Comparison of ENCODE assay signal across 1 cellular context in the genomic region with DNA sequence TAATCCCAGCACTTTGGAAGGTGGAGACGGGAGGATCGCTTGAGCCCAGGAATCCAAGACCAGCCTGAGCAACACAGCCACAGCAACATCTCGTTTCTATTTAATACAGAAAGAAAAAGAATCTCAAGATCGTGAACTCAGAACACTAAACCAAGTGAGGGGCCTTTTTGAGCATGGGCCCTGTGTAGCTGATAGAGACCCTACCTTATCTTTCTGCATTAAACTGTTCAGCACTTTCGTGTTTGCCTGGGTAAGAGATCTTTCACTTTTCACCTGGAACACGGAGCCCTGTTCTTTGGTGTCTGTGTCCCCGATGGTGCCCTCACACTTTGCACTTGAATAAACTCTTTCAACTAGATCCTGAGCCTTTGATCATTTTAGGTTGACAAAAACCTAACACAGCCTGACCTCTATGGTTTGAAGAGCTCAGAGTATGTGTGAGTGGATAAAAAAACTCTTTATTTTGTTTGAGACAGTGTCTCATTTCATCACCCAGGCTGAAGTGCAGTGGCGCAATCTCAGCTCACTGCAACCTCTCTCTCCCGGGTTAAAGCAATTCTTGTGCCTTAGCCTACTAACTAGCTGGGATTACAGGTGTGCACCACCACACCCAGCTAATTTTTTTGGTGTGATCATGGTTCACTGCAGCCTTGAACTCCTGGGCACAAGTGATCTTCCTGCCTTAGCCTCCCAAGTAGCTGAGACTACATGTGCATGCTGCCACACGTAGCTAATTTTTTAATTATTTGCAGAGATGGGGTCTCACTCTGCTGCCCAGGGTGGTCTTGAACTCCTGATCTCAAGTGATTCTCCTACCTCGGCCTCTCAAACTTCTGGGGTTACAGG.
A peak's percentile ranks its signal among the peaks of the same experiment; 100 is the strongest.
TF ChIP-seq lines count a peak whose summit lies in the region.

No MANE protein-coding gene starts in this region.

TF ChIP-seq in HepG2, 621 proteins besides CTCF, POLR2A, EP300 and RAD21 (continued from another document and continues in another):
- TF ChIP-seq, protein P1, sequence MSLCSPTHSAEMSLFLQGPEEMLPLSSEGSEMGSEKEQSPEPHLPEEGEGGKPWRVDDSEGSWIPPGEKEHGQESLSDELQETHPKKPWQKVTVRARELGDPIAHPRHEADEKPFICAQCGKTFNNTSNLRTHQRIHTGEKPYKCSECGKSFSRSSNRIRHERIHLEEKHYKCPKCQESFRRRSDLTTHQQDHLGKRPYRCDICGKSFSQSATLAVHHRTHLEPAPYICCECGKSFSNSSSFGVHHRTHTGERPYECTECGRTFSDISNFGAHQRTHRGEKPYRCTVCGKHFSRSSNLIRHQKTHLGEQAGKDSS (CRISPR knock-in tag; IDR thresholded peaks at IDR 0.05; ENCODE audit: borderline replicate concordance, low read depth): no peak
- TF ChIP-seq ZNF451 (CRISPR knock-in tag; IDR thresholded peaks at IDR 0.05): no peak
- TF ChIP-seq HNF4A (CRISPR knock-in tag; IDR thresholded peaks at IDR 0.05): peak; percentile 98
- TF ChIP-seq, protein P2, sequence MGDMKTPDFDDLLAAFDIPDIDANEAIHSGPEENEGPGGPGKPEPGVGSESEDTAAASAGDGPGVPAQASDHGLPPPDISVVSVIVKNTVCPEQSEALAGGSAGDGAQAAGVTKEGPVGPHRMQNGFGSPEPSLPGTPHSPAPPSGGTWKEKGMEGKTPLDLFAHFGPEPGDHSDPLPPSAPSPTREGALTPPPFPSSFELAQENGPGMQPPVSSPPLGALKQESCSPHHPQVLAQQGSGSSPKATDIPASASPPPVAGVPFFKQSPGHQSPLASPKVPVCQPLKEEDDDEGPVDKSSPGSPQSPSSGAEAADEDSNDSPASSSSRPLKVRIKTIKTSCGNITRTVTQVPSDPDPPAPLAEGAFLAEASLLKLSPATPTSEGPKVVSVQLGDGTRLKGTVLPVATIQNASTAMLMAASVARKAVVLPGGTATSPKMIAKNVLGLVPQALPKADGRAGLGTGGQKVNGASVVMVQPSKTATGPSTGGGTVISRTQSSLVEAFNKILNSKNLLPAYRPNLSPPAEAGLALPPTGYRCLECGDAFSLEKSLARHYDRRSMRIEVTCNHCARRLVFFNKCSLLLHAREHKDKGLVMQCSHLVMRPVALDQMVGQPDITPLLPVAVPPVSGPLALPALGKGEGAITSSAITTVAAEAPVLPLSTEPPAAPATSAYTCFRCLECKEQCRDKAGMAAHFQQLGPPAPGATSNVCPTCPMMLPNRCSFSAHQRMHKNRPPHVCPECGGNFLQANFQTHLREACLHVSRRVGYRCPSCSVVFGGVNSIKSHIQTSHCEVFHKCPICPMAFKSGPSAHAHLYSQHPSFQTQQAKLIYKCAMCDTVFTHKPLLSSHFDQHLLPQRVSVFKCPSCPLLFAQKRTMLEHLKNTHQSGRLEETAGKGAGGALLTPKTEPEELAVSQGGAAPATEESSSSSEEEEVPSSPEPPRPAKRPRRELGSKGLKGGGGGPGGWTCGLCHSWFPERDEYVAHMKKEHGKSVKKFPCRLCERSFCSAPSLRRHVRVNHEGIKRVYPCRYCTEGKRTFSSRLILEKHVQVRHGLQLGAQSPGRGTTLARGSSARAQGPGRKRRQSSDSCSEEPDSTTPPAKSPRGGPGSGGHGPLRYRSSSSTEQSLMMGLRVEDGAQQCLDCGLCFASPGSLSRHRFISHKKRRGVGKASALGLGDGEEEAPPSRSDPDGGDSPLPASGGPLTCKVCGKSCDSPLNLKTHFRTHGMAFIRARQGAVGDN (CRISPR knock-in tag; IDR thresholded peaks at IDR 0.05): peak; percentile 35; the same call in 1 of the 2 replicates
- TF ChIP-seq CREB1 (IDR thresholded peaks at IDR 0.05): no peak
- peak; percentile 80; the same call in 1 of the 2 replicates for TF ChIP-seq CREB1 (CRISPR knock-in tag; IDR thresholded peaks at IDR 0.05)
- TF ChIP-seq, protein P3, sequence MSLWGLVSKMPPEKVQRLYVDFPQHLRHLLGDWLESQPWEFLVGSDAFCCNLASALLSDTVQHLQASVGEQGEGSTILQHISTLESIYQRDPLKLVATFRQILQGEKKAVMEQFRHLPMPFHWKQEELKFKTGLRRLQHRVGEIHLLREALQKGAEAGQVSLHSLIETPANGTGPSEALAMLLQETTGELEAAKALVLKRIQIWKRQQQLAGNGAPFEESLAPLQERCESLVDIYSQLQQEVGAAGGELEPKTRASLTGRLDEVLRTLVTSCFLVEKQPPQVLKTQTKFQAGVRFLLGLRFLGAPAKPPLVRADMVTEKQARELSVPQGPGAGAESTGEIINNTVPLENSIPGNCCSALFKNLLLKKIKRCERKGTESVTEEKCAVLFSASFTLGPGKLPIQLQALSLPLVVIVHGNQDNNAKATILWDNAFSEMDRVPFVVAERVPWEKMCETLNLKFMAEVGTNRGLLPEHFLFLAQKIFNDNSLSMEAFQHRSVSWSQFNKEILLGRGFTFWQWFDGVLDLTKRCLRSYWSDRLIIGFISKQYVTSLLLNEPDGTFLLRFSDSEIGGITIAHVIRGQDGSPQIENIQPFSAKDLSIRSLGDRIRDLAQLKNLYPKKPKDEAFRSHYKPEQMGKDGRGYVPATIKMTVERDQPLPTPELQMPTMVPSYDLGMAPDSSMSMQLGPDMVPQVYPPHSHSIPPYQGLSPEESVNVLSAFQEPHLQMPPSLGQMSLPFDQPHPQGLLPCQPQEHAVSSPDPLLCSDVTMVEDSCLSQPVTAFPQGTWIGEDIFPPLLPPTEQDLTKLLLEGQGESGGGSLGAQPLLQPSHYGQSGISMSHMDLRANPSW (CRISPR knock-in tag; IDR thresholded peaks at IDR 0.05; ENCODE audit: borderline replicate concordance): peak; percentile 100
- no peak for TF ChIP-seq ZBTB8A (CRISPR knock-in tag; IDR thresholded peaks at IDR 0.05; ENCODE audit: borderline replicate concordance, low read depth)
- TF ChIP-seq CENPT (CRISPR knock-in tag; IDR thresholded peaks at IDR 0.05; ENCODE audit: low read depth): no peak
- TF ChIP-seq TCF7 (IDR thresholded peaks at IDR 0.05; ENCODE audit: low read depth): peak; percentile 98
- TF ChIP-seq MEF2D (CRISPR knock-in tag; IDR thresholded peaks at IDR 0.05): peak; percentile 99
- TF ChIP-seq, protein P4, sequence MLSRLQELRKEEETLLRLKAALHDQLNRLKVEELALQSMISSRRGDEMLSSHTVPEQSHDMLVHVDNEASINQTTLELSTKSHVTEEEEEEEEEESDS (CRISPR knock-in tag; IDR thresholded peaks at IDR 0.05; ENCODE audit: borderline replicate concordance): peak; percentile 86; the same call in 1 of the 2 replicates
- TF ChIP-seq, protein P5, sequence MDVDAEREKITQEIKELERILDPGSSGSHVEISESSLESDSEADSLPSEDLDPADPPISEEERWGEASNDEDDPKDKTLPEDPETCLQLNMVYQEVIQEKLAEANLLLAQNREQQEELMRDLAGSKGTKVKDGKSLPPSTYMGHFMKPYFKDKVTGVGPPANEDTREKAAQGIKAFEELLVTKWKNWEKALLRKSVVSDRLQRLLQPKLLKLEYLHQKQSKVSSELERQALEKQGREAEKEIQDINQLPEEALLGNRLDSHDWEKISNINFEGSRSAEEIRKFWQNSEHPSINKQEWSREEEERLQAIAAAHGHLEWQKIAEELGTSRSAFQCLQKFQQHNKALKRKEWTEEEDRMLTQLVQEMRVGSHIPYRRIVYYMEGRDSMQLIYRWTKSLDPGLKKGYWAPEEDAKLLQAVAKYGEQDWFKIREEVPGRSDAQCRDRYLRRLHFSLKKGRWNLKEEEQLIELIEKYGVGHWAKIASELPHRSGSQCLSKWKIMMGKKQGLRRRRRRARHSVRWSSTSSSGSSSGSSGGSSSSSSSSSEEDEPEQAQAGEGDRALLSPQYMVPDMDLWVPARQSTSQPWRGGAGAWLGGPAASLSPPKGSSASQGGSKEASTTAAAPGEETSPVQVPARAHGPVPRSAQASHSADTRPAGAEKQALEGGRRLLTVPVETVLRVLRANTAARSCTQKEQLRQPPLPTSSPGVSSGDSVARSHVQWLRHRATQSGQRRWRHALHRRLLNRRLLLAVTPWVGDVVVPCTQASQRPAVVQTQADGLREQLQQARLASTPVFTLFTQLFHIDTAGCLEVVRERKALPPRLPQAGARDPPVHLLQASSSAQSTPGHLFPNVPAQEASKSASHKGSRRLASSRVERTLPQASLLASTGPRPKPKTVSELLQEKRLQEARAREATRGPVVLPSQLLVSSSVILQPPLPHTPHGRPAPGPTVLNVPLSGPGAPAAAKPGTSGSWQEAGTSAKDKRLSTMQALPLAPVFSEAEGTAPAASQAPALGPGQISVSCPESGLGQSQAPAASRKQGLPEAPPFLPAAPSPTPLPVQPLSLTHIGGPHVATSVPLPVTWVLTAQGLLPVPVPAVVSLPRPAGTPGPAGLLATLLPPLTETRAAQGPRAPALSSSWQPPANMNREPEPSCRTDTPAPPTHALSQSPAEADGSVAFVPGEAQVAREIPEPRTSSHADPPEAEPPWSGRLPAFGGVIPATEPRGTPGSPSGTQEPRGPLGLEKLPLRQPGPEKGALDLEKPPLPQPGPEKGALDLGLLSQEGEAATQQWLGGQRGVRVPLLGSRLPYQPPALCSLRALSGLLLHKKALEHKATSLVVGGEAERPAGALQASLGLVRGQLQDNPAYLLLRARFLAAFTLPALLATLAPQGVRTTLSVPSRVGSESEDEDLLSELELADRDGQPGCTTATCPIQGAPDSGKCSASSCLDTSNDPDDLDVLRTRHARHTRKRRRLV (CRISPR knock-in tag; IDR thresholded peaks at IDR 0.05): no peak
- TF ChIP-seq ZNF101 (CRISPR knock-in tag; IDR thresholded peaks at IDR 0.05; ENCODE audit: borderline replicate concordance, low read depth): peak; percentile 85; the same call in 1 of the 2 replicates
- peak; percentile 96 for TF ChIP-seq SOX5 (CRISPR knock-in tag; IDR thresholded peaks at IDR 0.05; ENCODE audit: borderline replicate concordance)
- TF ChIP-seq DR1 (CRISPR knock-in tag; IDR thresholded peaks at IDR 0.05): no peak
- TF ChIP-seq TAF1 (CRISPR knock-in tag; IDR thresholded peaks at IDR 0.05): no peak
- peak; percentile 100 for TF ChIP-seq REPIN1 (CRISPR knock-in tag; IDR thresholded peaks at IDR 0.05; ENCODE audit: borderline replicate concordance, low read depth)
- no peak for TF ChIP-seq ZNF530 (CRISPR knock-in tag; IDR thresholded peaks at IDR 0.05; ENCODE audit: low read depth)
- TF ChIP-seq, protein P6, sequence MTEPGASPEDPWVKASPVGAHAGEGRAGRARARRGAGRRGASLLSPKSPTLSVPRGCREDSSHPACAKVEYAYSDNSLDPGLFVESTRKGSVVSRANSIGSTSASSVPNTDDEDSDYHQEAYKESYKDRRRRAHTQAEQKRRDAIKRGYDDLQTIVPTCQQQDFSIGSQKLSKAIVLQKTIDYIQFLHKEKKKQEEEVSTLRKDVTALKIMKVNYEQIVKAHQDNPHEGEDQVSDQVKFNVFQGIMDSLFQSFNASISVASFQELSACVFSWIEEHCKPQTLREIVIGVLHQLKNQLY (CRISPR knock-in tag; IDR thresholded peaks at IDR 0.05): peak; percentile 83; the same call in 1 of the 2 replicates
- TF ChIP-seq, protein P7, sequence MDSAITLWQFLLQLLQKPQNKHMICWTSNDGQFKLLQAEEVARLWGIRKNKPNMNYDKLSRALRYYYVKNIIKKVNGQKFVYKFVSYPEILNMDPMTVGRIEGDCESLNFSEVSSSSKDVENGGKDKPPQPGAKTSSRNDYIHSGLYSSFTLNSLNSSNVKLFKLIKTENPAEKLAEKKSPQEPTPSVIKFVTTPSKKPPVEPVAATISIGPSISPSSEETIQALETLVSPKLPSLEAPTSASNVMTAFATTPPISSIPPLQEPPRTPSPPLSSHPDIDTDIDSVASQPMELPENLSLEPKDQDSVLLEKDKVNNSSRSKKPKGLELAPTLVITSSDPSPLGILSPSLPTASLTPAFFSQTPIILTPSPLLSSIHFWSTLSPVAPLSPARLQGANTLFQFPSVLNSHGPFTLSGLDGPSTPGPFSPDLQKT (CRISPR knock-in tag; IDR thresholded peaks at IDR 0.05; ENCODE audit: borderline replicate concordance): no peak
- TF ChIP-seq, protein P8, sequence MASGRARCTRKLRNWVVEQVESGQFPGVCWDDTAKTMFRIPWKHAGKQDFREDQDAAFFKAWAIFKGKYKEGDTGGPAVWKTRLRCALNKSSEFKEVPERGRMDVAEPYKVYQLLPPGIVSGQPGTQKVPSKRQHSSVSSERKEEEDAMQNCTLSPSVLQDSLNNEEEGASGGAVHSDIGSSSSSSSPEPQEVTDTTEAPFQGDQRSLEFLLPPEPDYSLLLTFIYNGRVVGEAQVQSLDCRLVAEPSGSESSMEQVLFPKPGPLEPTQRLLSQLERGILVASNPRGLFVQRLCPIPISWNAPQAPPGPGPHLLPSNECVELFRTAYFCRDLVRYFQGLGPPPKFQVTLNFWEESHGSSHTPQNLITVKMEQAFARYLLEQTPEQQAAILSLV (CRISPR knock-in tag; IDR thresholded peaks at IDR 0.05; ENCODE audit: borderline replicate concordance): no peak; the same call in 1 of the 2 replicates
- TF ChIP-seq ZNF619 (CRISPR knock-in tag; IDR thresholded peaks at IDR 0.05): peak; percentile 69
- 0 out of 2 replicates have a peak, but pooled peaks have one; percentile 50 for TF ChIP-seq GZF1 (CRISPR knock-in tag; IDR thresholded peaks at IDR 0.05)
- TF ChIP-seq CREM (IDR thresholded peaks at IDR 0.05): peak; percentile 97
- TF ChIP-seq CREM (CRISPR knock-in tag; IDR thresholded peaks at IDR 0.05): no peak
- peak; percentile 29; the same call in 1 of the 2 replicates for TF ChIP-seq SIN3B (IDR thresholded peaks at IDR 0.05; ENCODE audit: low read length)
- TF ChIP-seq, protein P9, sequence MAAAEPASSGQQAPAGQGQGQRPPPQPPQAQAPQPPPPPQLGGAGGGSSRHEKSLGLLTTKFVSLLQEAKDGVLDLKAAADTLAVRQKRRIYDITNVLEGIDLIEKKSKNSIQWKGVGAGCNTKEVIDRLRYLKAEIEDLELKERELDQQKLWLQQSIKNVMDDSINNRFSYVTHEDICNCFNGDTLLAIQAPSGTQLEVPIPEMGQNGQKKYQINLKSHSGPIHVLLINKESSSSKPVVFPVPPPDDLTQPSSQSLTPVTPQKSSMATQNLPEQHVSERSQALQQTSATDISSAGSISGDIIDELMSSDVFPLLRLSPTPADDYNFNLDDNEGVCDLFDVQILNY (CRISPR knock-in tag; conservative IDR thresholded peaks at IDR 0.05): no peak
- no peak for TF ChIP-seq ZNF660 (CRISPR knock-in tag; IDR thresholded peaks at IDR 0.05; ENCODE audit: borderline replicate concordance, low read depth)
- peak; percentile 15; the same call in 1 of the 2 replicates for TF ChIP-seq RFX3 (CRISPR knock-in tag; IDR thresholded peaks at IDR 0.05)
- peak; percentile 40; the same call in 1 of the 2 replicates for TF ChIP-seq ATF7 (IDR thresholded peaks at IDR 0.05)
- peak; percentile 71; the same call in 1 of the 2 replicates for TF ChIP-seq ATF7 (CRISPR knock-in tag; IDR thresholded peaks at IDR 0.05)
- TF ChIP-seq ZNF10 (CRISPR knock-in tag; IDR thresholded peaks at IDR 0.05; ENCODE audit: borderline replicate concordance, low read depth): no peak
- TF ChIP-seq TBX2 (CRISPR knock-in tag; IDR thresholded peaks at IDR 0.05; ENCODE audit: borderline replicate concordance): peak; percentile 100
- TF ChIP-seq NRL (CRISPR knock-in tag; IDR thresholded peaks at IDR 0.05; ENCODE audit: borderline replicate concordance): no peak
- peak; percentile 94 for TF ChIP-seq ZNF556 (CRISPR knock-in tag; IDR thresholded peaks at IDR 0.05; ENCODE audit: borderline replicate concordance)
- TF ChIP-seq, protein P10, sequence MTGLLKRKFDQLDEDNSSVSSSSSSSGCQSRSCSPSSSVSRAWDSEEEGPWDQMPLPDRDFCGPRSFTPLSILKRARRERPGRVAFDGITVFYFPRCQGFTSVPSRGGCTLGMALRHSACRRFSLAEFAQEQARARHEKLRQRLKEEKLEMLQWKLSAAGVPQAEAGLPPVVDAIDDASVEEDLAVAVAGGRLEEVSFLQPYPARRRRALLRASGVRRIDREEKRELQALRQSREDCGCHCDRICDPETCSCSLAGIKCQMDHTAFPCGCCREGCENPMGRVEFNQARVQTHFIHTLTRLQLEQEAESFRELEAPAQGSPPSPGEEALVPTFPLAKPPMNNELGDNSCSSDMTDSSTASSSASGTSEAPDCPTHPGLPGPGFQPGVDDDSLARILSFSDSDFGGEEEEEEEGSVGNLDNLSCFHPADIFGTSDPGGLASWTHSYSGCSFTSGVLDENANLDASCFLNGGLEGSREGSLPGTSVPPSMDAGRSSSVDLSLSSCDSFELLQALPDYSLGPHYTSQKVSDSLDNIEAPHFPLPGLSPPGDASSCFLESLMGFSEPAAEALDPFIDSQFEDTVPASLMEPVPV (CRISPR knock-in tag; IDR thresholded peaks at IDR 0.05): peak; percentile 66
